In genomic region chr16:29614691-29615314, GRCh38 we compare ENCODE assay signal across 12 cellular contexts. TPM values are rescaled to one million over a fixed set of nuclear protein-coding genes. Genes with fewer than 3 reads are reported as not detected.
DNase-seq lines count a peak whose midpoint lies in the region; ATAC-seq, FAIRE-seq and TF ChIP-seq lines count a peak whose summit lies in the region.
"Not testable (repeated sequence)": the region's sequence is repeated elsewhere in the genome, so short reads cannot be mapped to it uniquely, and the experiment has no call there.
"Had no signal": no experiment of that assay in that cellular context is flagged by ENCODE, and none has a peak within 500 bp of the region (broad histone marks: within the 10 kb centered on the region; RNA-seq: fewer than 3 reads in every experiment).

No MANE protein-coding gene starts in this region.

- H3K36me3 ChIP-seq in RWPE2 (ENCODE audit: low read depth); astrocyte (ENCODE audit: insufficient read depth, low read length); gastroesophageal sphincter; ovary: not testable (repeated sequence)

- H3K36me3 Mint-ChIP-seq in astrocyte (ENCODE audit: low read depth, unreplicated experiment); type B pancreatic cell: not testable (repeated sequence)

- not testable (repeated sequence) for H3K27me3 Mint-ChIP-seq in astrocyte (ENCODE audit: low read depth, unreplicated experiment); type B pancreatic cell

- not testable (repeated sequence) for H4K20me1 ChIP-seq in astrocyte (ENCODE audit: insufficient read depth, low read length)

- peaks cover 22% of the 10 kb centered on the region for H3K79me2 ChIP-seq in astrocyte (ENCODE audit: insufficient read depth, low read length)

- FAIRE-seq in astrocyte (lab: Jason Lieb, UNC): not testable (repeated sequence)

- H3K27ac ChIP-seq in RWPE2 (ENCODE audit: poor library complexity, severe bottlenecking); ovary: not testable (repeated sequence)
- H3K27ac ChIP-seq in astrocyte (ENCODE audit: low read depth, low read length): peak overlapping the region; percentile 63
- H3K27ac ChIP-seq in gastroesophageal sphincter: peak overlapping the region in 1 of 4 donors; percentile 64

- WGBS in gastroesophageal sphincter (ENCODE audit: low coverage in 1 of 2), 2 donors: no CpG with 5 or more reads among the region's 22 CpGs
- WGBS in ovary, 3 donors: 16 to 52% (median 27%) methylated on average over 13 to 22 of the region's 22 CpGs

- H3K9me3 ChIP-seq in RWPE2 (ENCODE audit: severe bottlenecking); astrocyte (ENCODE audit: insufficient read depth, low read depth, low read length); gastroesophageal sphincter; ovary: not testable (repeated sequence)

- not testable (repeated sequence) for TF ChIP-seq CTCF in RWPE2 (IDR thresholded peaks at IDR 0.05; ENCODE audit: poor library complexity, severe bottlenecking); astrocyte (IDR thresholded peaks at IDR 0.05; ENCODE audit: insufficient read depth, low read depth, low read length); gastroesophageal sphincter (IDR thresholded peaks at IDR 0.05); ovary (IDR thresholded peaks at IDR 0.05); type B pancreatic cell (conservative IDR thresholded peaks at IDR 0.05)

- H3K4me1 ChIP-seq in RWPE2 (ENCODE audit: insufficient read depth, poor library complexity, severe bottlenecking); astrocyte (ENCODE audit: insufficient read depth, low read length); ovary (ENCODE audit: insufficient read depth): not testable (repeated sequence)
- H3K4me1 ChIP-seq in gastroesophageal sphincter: peaks cover 0 to 28% (median 0%) of the 10 kb centered on the region in 3 donors

- H3K4me3 Mint-ChIP-seq in astrocyte (ENCODE audit: unreplicated experiment) (peak overlapping the region; percentile 60), type B pancreatic cell (peak overlapping the region; percentile 68)

- not testable (repeated sequence) for H3K27me3 ChIP-seq in RWPE2 (ENCODE audit: insufficient read depth, poor library complexity, severe bottlenecking); astrocyte (ENCODE audit: insufficient read depth, low read length); gastroesophageal sphincter; ovary

- H3K4me2 ChIP-seq in astrocyte (ENCODE audit: low read length): peak overlapping the region; percentile 57

- peak overlapping the region; percentile 46 for H3K9ac ChIP-seq in astrocyte (ENCODE audit: low read length)

- not testable (repeated sequence) for H3K4me1 Mint-ChIP-seq in astrocyte (ENCODE audit: low read depth, unreplicated experiment)
- peaks cover 11% of the 10 kb centered on the region for H3K4me1 Mint-ChIP-seq in type B pancreatic cell (ENCODE audit: unreplicated experiment)

- peak; percentile 80 for DNase-seq in EL
- not testable (repeated sequence) for DNase-seq in RWPE2 (ENCODE audit: low spot score); type B pancreatic cell (ENCODE audit: extremely low spot score, unreplicated experiment)
- DNase-seq in astrocyte (ENCODE audit: low read depth): peak; percentile 65
- DNase-seq in left kidney (ENCODE audit: low read depth, low spot score): peak; percentile 69
- DNase-seq in ovary: peak; percentile 67 to 85 (median 80)

- not testable (repeated sequence) for H3K9me3 Mint-ChIP-seq in astrocyte (ENCODE audit: unreplicated experiment); type B pancreatic cell

- TF ChIP-seq POLR2A in gastroesophageal sphincter (IDR thresholded peaks at IDR 0.05); ovary (IDR thresholded peaks at IDR 0.05): not testable (repeated sequence)

- not testable (repeated sequence) for H3K4me3 ChIP-seq in RWPE2 (ENCODE audit: severe bottlenecking); astrocyte (ENCODE audit: insufficient read depth, low read depth, low read length); gastroesophageal sphincter; ovary

- H2AFZ ChIP-seq in astrocyte (ENCODE audit: low read depth, low read length): peak overlapping the region; percentile 52

- peak; percentile 82 for TF ChIP-seq EP300 in Ishikawa (IDR thresholded peaks at IDR 0.05; ENCODE audit: borderline replicate concordance)
- not testable (repeated sequence) for TF ChIP-seq EP300 in gastroesophageal sphincter (IDR thresholded peaks at IDR 0.05); ovary (IDR thresholded peaks at IDR 0.05)

- ATAC-seq in RWPE2 (ENCODE audit: low read depth) (peak; percentile 24; the same call in 2 of the 3 replicates), gastroesophageal sphincter (peak; percentile 13)

- intact Hi-C loops in ovary (cut with DNase I): not testable (repeated sequence)

- TF ChIP-seq RAD21 in Ishikawa (IDR thresholded peaks at IDR 0.05; ENCODE audit: low read depth): 0 out of 2 replicates have a peak, but pooled peaks have one; percentile 2

- H3K27ac Mint-ChIP-seq in astrocyte (ENCODE audit: unreplicated experiment): peak overlapping the region; percentile 94
- peak overlapping the region; percentile 50 for H3K27ac Mint-ChIP-seq in type B pancreatic cell

TF ChIP-seq in Ishikawa, 13 proteins besides CTCF, POLR2A, EP300 and RAD21:
- peak; percentile 82 for TF ChIP-seq TEAD4 (IDR thresholded peaks at IDR 0.05)
- TF ChIP-seq NFIC (IDR thresholded peaks at IDR 0.05): peak; percentile 85
- 0 out of 2 replicates have a peak, but pooled peaks have one; percentile 8 for TF ChIP-seq CEBPB (IDR thresholded peaks at IDR 0.05)
- TF ChIP-seq FOXM1 (IDR thresholded peaks at IDR 0.05; ENCODE audit: borderline replicate concordance, low read depth): peak; percentile 53; the same call in 1 of the 2 replicates
- TF ChIP-seq TCF12 (IDR thresholded peaks at IDR 0.05; ENCODE audit: low read depth): peak; percentile 89
- TF ChIP-seq, protein P1, sequence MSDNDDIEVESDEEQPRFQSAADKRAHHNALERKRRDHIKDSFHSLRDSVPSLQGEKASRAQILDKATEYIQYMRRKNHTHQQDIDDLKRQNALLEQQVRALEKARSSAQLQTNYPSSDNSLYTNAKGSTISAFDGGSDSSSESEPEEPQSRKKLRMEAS (IDR thresholded peaks at IDR 0.05): peak; percentile 41; the same call in 1 of the 2 replicates

RNA-seq across cellular contexts. Expression of gene SPN, which starts 48.2 kb away (rescaled TPM):
- 0.07 TPM in 1 of 2 replicates, not detected in the other for total RNA-seq in astrocyte
- total RNA-seq in gastroesophageal sphincter: 1 to 10 TPM in 3 of 4 donors, not detected in 1; 1.2 to 2.3 (median 2.0) TPM
- 1 to 10 TPM in 3 of 7 donors, under 1 TPM in 4; 0.60 to 2.3 (median 0.88) TPM for total RNA-seq in ovary
- polyA plus RNA-seq in ovary: 1 to 10 TPM in 1 of 2 donors, under 1 TPM in 1; 0.42 to 5.1 TPM
- total RNA-seq in type B pancreatic cell (ENCODE audit: low replicate concordance): 0.14 and 0.31 TPM in 2 replicates
- total RNA-seq: bronchial epithelial cell, dermis blood vessel endothelial cell, epithelial cell of proximal tubule, pulmonary artery endothelial cell had no signal
